Comparison of ENCODE assay signal across 30 cellular contexts in genomic region chr11:25252854-25253253, GRCh38.
"Had no signal": no experiment of that assay in that cellular context is flagged by ENCODE, and none has a peak within 500 bp of the region (broad histone marks: within the 10 kb centered on the region; RNA-seq: fewer than 3 reads in every experiment).

No MANE protein-coding gene starts in this region.

- H3K4me1 ChIP-seq: adrenal gland, ascending aorta, body of pancreas, breast epithelium had no signal

- H3K27ac ChIP-seq: adrenal gland, ascending aorta, body of pancreas, brain microvascular endothelial cell, breast epithelium, cardiac muscle cell had no signal

- H3K9me3 ChIP-seq: adrenal gland, ascending aorta, body of pancreas, breast epithelium had no signal

- ATAC-seq: activated naive CD4-positive, alpha-beta T cell treated with anti-CD3 and anti-CD28 coated beads, Interleukin-2, amount 50 U/mL, for 72 hours; activated naive CD8-positive, alpha-beta T cell treated with anti-CD3 and anti-CD28 coated beads, Interleukin-2, amount 50 U/mL, for 24 hours; activated T-cell treated with anti-CD3 and anti-CD28 coated beads, Interleukin-2, amount 50 U/mL, for 4 hours; activated T-cell treated with anti-CD3 and anti-CD28 coated beads, Interleukin-2, amount 50 U/mL, for 72 hours; activated T-helper 17 cell treated with anti-CD3 and anti-CD28 coated beads, Interleukin-2, amount 50 U/mL, for 72 hours; body of pancreas had no signal

- H3K27me3 ChIP-seq: adrenal gland, ascending aorta, body of pancreas, brain microvascular endothelial cell, breast epithelium, cardiac muscle cell had no signal

- DNase-seq: activated effector memory CD4-positive, alpha-beta T cell treated with anti-CD3 and anti-CD28 coated beads, Interleukin-2, amount 50 U/mL, for 16 hours; activated effector memory CD4-positive, alpha-beta T cell treated with Interleukin-2 at 50 U/mL for 16 hours; activated gamma-delta T cell; activated gamma-delta T cell treated with Interleukin-2 at 50 U/mL for 16 hours; activated naive CD4-positive, alpha-beta T cell; activated naive CD4-positive, alpha-beta T cell treated with anti-CD3 and anti-CD28 coated beads for 36 hours; activated naive CD4-positive, alpha-beta T cell treated with anti-CD3 and anti-CD28 coated beads, Interleukin-2, amount 10 ng/mL, durations not matched to agents 7 days and 5 days; activated naive CD4-positive, alpha-beta T cell treated with anti-CD3 and anti-CD28 coated beads, Interleukin-2, amount 50 U/mL, for 16 hours; activated naive CD4-positive, alpha-beta T cell treated with Interleukin-2 at 50 U/mL for 16 hours; activated naive CD8-positive, alpha-beta T cell treated with anti-CD3 and anti-CD28 coated beads for 36 hours; activated naive CD8-positive, alpha-beta T cell treated with anti-CD3 and anti-CD28 coated beads, Interleukin-2, amount 10 ng/mL, durations not matched to agents 7 days and 5 days; activated naive CD8-positive, alpha-beta T cell treated with anti-CD3 and anti-CD28 coated beads, Interleukin-2, amount 50 U/mL, for 24 hours; activated T-cell treated with anti-CD3 and anti-CD28 coated beads, Interleukin-2, amount 50 U/mL, for 4 hours; activated T-cell treated with anti-CD3 and anti-CD28 coated beads, Interleukin-2, amount 50 U/mL, for 48 hours; activated T-cell treated with anti-CD3 and anti-CD28 coated beads, Interleukin-2, amount 50 U/mL, for 72 hours; adrenal gland; amniotic stem cell; amygdala; anterior cingulate cortex; aorta; body of pancreas; brain microvascular endothelial cell; caudate nucleus; central memory CD4-positive, alpha-beta T cell; cerebellar nuclear complex had no signal

- H3K36me3 ChIP-seq: adrenal gland, ascending aorta, brain microvascular endothelial cell, breast epithelium, cardiac muscle cell had no signal

- H3K4me3 ChIP-seq: adrenal gland, ascending aorta, body of pancreas, breast epithelium, cardiac muscle cell had no signal
